In the genomic region with DNA sequence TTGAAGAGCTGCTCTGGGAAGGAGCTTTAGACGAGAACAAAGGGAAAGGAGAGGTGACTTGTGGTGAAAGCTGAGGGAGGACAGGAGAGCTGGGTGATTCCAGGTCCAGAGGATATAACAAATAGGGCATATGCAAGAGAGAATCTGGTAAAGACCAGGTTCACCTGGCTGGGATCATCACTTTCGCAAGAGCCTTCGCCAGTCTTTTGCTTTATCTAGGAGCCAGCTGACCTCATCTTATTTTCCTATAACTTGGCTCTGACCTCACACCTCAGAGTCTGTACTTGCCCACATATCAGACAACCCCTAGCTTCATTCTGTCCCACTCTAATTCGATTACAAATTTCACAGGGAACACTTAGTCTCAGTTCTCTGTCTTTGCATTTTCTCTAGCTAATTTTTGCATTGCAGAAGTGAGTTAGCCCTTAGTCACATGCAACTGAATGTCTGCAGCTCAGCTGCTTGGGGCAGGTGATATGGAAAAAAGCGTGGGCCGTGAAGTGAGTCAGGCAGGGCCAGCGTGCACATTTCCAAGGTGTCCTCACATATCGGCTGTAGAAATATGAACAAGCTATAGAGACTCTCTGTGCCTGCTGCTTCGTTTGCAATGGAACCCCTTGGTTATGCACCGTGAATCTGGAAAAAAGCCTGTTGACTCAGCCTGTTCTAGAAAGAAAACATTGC, we compare ENCODE assay signal across 17 cellular contexts. TPM values are rescaled to one million over a fixed set of nuclear protein-coding genes. Genes with fewer than 3 reads are reported as not detected.
A peak's percentile ranks its signal among the peaks of the same experiment; 100 is the strongest.
DNase-seq lines count a peak whose midpoint lies in the region; TF ChIP-seq lines count a peak whose summit lies in the region.
"Had no signal": no experiment of that assay in that cellular context is flagged by ENCODE, and none has a peak within 500 bp of the region (broad histone marks: within the 10 kb centered on the region; RNA-seq: fewer than 3 reads in every experiment).

No MANE protein-coding gene starts in this region.

- TF ChIP-seq CTCF in astrocyte of the spinal cord (IDR thresholded peaks at IDR 0.05; ENCODE audit: low read depth, low read length) (no peak), Calu3 (IDR thresholded peaks at IDR 0.05; ENCODE audit: unreplicated experiment) (no peak)

- intact Hi-C loops in Calu3 (cut with micrococcal nuclease; ENCODE audit: unreplicated experiment): no loop called here

- H3K4me3 ChIP-seq in astrocyte of the spinal cord (ENCODE audit: low read depth, low read length): no peak overlapping the region
- H3K4me3 ChIP-seq: psoas muscle, SK-N-MC had no signal

- H3K4me3 Mint-ChIP-seq in Calu3 (ENCODE audit: low read depth, unreplicated experiment): no peak overlapping the region
- H3K4me3 Mint-ChIP-seq: activated T-cell treated with anti-CD3 and anti-CD28 coated beads, Interleukin-2, amount 50 U/mL, for 72 hours; neural crest cell had no signal

- CTCF ChIA-PET in Calu3 (lab: Charles Lee): no interaction called here

- in situ Hi-C loops in astrocyte of the spinal cord (cut with HindIII; ENCODE audit: low sequenced_read_pairs): no loop called here

- no TSS peak for BruUV-seq in Calu3 (replicated peaks; lab: Mats Ljungman, UMichigan)

- no peak overlapping the region for H3K27ac Mint-ChIP-seq in Calu3 (ENCODE audit: unreplicated experiment)
- H3K27ac Mint-ChIP-seq: activated T-cell treated with anti-CD3 and anti-CD28 coated beads, Interleukin-2, amount 50 U/mL, for 72 hours had no signal

- peak; percentile 9 for DNase-seq in DMS53 treated with DMSO at 0.1 percent for 48 hours (lab: John Stamatoyannopoulos, UW; ENCODE audit: unreplicated experiment)
- DNase-seq in HPDE6-E6E7 (ENCODE audit: extremely low spot score): peak; percentile 71
- peak; percentile 54 for DNase-seq in astrocyte of the spinal cord (ENCODE audit: low read depth, low spot score)
- DNase-seq in kidney glomerular epithelial cell (lab: John Stamatoyannopoulos, UW): peak; percentile 9
- DNase-seq in GDM1 (lab: John Stamatoyannopoulos, UW): no peak
- no peak for DNase-seq in anterior cingulate cortex (lab: John Stamatoyannopoulos, UW)
- DNase-seq in Calu3: no peak
- no peak for DNase-seq in HT-29 (ENCODE audit: low spot score)
- DNase-seq: activated T-cell treated with anti-CD3 and anti-CD28 coated beads, Interleukin-2, amount 50 U/mL, for 72 hours; COR-L47; mesenchymal stem cell; NCI-H2029; NCI-H524; psoas muscle had no signal

- H3K27me3 Mint-ChIP-seq in Calu3 (ENCODE audit: unreplicated experiment): no peaks in the 10 kb centered on the region

- no peaks in the 10 kb centered on the region for H3K36me3 Mint-ChIP-seq in Calu3 (ENCODE audit: insufficient read depth, unreplicated experiment)

- no peaks in the 10 kb centered on the region for H3K9me3 Mint-ChIP-seq in Calu3 (ENCODE audit: low read depth, unreplicated experiment)
- H3K9me3 Mint-ChIP-seq: activated T-cell treated with anti-CD3 and anti-CD28 coated beads, Interleukin-2, amount 50 U/mL, for 72 hours; neural crest cell had no signal

- H3K4me1 Mint-ChIP-seq in Calu3 (ENCODE audit: low read depth, unreplicated experiment): no peaks in the 10 kb centered on the region
- H3K4me1 Mint-ChIP-seq: neural crest cell had no signal

RNA-seq across cellular contexts. Expression of gene ZNF474, which starts 7.4 kb away (rescaled TPM):
- total RNA-seq in Calu3 (2022): 0.29 and 0.73 TPM in 2 replicates
- total RNA-seq in HT-29 (2014; rRNA removed; shearing (Covaris generic)): 0.08 and 0.29 TPM in 2 replicates
- total RNA-seq: OCI-LY7 had no signal

RNA-seq across cellular contexts. Expression of gene LOX, which starts 43.9 kb away (rescaled TPM):
- total RNA-seq in Calu3 (2022): 3.6 and 8.7 TPM in 2 replicates
- not detected in 2 replicates for total RNA-seq in HT-29 (2014; rRNA removed; shearing (Covaris generic))
- total RNA-seq: activated T-cell treated with anti-CD3 and anti-CD28 coated beads, Interleukin-2, amount 50 U/mL, for 72 hours; OCI-LY7 had no signal

Comparison
In these comparisons a context has a peak if more than half of its experiments do, and no peak if none do; other contexts are left out.
1. DNase-seq: peak in DMS53 treated with DMSO at 0.1 percent for 48 hours (single experiment), HPDE6-E6E7 (single experiment), astrocyte of the spinal cord (single experiment) and kidney glomerular epithelial cell (single experiment); none in GDM1 (single experiment), anterior cingulate cortex (0 of 58), Calu3 (single experiment) and HT-29 (single experiment).